10 cellular contexts compared by ENCODE assay signal in genomic region chr9:3508078-3508431, GRCh38. TPM values are rescaled to one million over a fixed set of nuclear protein-coding genes. Genes with fewer than 3 reads are reported as not detected.
DNase-seq lines count a peak whose midpoint lies in the region; ATAC-seq and TF ChIP-seq lines count a peak whose summit lies in the region.
"Had no signal": no experiment of that assay in that cellular context is flagged by ENCODE, and none has a peak within 500 bp of the region (broad histone marks: within the 10 kb centered on the region; RNA-seq: fewer than 3 reads in every experiment).

No MANE protein-coding gene starts in this region.

- DNase-seq in DMS53 (lab: John Stamatoyannopoulos, UW): peak; percentile 6
- no peak for DNase-seq in DMS53 treated with DMSO at 0.1 percent for 48 hours (lab: John Stamatoyannopoulos, UW; ENCODE audit: unreplicated experiment)
- DNase-seq in WERI-Rb-1: no peak
- DNase-seq in activated gamma-delta T cell treated with Interleukin-2 at 50 U/mL for 16 hours: no peak
- DNase-seq in lower leg skin (ENCODE audit: low spot score in 2 of 2): no peak
- DNase-seq: central memory CD4-positive, alpha-beta T cell had no signal

- TF ChIP-seq CTCF in WERI-Rb-1 (IDR thresholded peaks at IDR 0.05; ENCODE audit: low read depth, low read length) (no peak), lower leg skin (IDR thresholded peaks at IDR 0.05) (no peak)

- H3K27ac ChIP-seq in WERI-Rb-1 (peak overlapping the region; percentile 54), rectal smooth muscle tissue (ENCODE audit: low read depth, low read length) (peak overlapping the region; percentile 8)
- H3K27ac ChIP-seq: 22Rv1 had no signal

- H3K4me3 ChIP-seq in WERI-Rb-1 (ENCODE audit: low read depth, low read length): no peak overlapping the region
- H3K4me3 ChIP-seq in rectal smooth muscle tissue (ENCODE audit: low read length): no peak overlapping the region
- H3K4me3 ChIP-seq in lower leg skin (ENCODE audit: low read depth, poor library complexity, severe bottlenecking): no peak overlapping the region

- no peaks in the 10 kb centered on the region for H3K27me3 ChIP-seq in WERI-Rb-1 (ENCODE audit: insufficient read depth, low read depth, severe bottlenecking)
- H3K27me3 ChIP-seq in rectal smooth muscle tissue (ENCODE audit: control insufficient read depth, insufficient read depth, low read length): no peaks in the 10 kb centered on the region

- no peaks in the 10 kb centered on the region for H3K9me3 ChIP-seq in WERI-Rb-1 (ENCODE audit: severe bottlenecking)

- no peaks in the 10 kb centered on the region for H3K36me3 ChIP-seq in WERI-Rb-1
- H3K36me3 ChIP-seq in rectal smooth muscle tissue (ENCODE audit: control insufficient read depth, insufficient read depth, low read length): no peaks in the 10 kb centered on the region

- TF ChIP-seq POLR2A in lower leg skin (IDR thresholded peaks at IDR 0.05): no peak

- no peak overlapping the region for H3K9ac ChIP-seq in rectal smooth muscle tissue (ENCODE audit: low read length)

- ATAC-seq in HG03060 (IDR thresholded peaks at IDR 0.05; ENCODE audit: low read depth, unreplicated experiment) (peak; percentile 19), GM18861 (IDR thresholded peaks at IDR 0.05; ENCODE audit: unreplicated experiment) (no peak)

- 71 to 76% methylated on average over 2 of the region's 2 CpGs for WGBS in lower leg skin, 2 donors

- intact Hi-C loops in lower leg skin (cut with DNase I; ENCODE audit: low total_unique reads): no loop called here

- no peaks in the 10 kb centered on the region for H3K4me1 ChIP-seq in rectal smooth muscle tissue (ENCODE audit: control insufficient read depth, insufficient read depth, low read length)

RNA-seq across cellular contexts. Expression of gene RFX3, which starts 17.7 kb away (rescaled TPM):
- 1 to 10 TPM; 4.0 to 8.2 (median 5.6) TPM for total RNA-seq in lower leg skin
